ENCODE assay signal across 8 cellular contexts in the genomic region with DNA sequence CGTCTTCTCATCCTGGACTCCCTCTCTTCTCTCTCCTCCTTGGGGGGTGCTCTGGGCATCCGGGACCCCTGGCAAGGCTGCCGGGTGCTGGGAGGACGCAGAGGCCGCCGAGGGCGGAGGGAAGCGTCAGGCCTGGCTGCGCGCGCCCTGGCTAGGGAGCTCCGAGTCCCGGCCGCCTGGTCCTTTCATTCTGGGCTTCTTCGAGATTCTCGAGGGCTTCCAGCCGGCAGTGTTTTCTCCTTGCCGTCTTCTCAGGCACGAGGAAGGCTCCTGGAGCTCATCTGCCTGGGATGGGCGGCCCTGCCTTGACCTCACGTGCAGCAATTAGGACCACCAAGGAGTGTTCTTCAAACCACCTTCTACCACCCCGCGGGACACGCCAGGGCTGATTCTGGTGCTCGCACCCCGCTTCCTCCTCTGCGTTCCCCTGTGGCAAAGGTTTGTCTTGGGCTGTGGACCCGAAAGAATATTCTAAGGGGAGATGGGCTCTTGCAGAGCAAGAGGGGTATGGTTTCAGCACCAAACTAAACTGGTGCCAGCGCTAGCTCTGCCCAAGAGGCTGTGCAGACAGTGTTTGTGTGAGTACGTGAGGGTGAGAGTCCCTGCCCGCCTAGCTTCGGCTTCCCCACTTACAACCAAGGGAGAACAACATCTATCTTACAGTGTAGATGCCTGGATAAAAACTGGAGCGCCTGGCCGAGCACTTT. TPM values are rescaled to one million over a fixed set of nuclear protein-coding genes. Genes with fewer than 3 reads are reported as not detected.
A peak's percentile ranks its signal among the peaks of the same experiment; 100 is the strongest.
DNase-seq lines count a peak whose midpoint lies in the region; ATAC-seq and TF ChIP-seq lines count a peak whose summit lies in the region.

No MANE protein-coding gene starts in this region.

- peak in 1 of 2 experiments; percentile 32 for DNase-seq in Caco-2
- no peak for DNase-seq in activated CD4-positive, alpha-beta memory T cell treated with anti-CD3 and anti-CD28 coated beads for 36 hours
- no peak for DNase-seq in heart right ventricle
- no peak for DNase-seq in retinal pigment epithelial cell (ENCODE audit: low read depth)
- no peak for DNase-seq in GM20000 (ENCODE audit: low spot score)
- no peak for DNase-seq in SIG-M5 (lab: John Stamatoyannopoulos, UW)

- ATAC-seq in HG02588 (IDR thresholded peaks at IDR 0.05; ENCODE audit: unreplicated experiment) = peak; percentile 2
- ATAC-seq in heart right ventricle = peak in 6 of 8 donors; percentile 23 to 48 (median 38)
- no peak for ATAC-seq in HG03135 (IDR thresholded peaks at IDR 0.05; ENCODE audit: unreplicated experiment)

- H3K27me3 ChIP-seq in Caco-2 (replicated peaks; ENCODE audit: control insufficient read depth, insufficient read depth, low read length) (peaks cover 3% of the 10 kb centered on the region; the same call in 1 of the 2 replicates), heart right ventricle (no peaks in the 10 kb centered on the region)

- H3K4me1 Mint-ChIP-seq in Caco-2 (ENCODE audit: low read depth, unreplicated experiment) = peaks cover 7% of the 10 kb centered on the region
- peaks cover 73% of the 10 kb centered on the region for H3K4me1 Mint-ChIP-seq in activated CD4-positive, alpha-beta memory T cell treated with anti-CD3 and anti-CD28 coated beads for 36 hours (ENCODE audit: low read depth)

- POLR2A ChIA-PET in Caco-2 (lab: Charles Lee) = interaction anchor here (1.1 kb wide), 1 partner anchor 27 kb away, joined by 3 read pairs; no protein-coding TSS in a partner anchor
- POLR2A ChIA-PET in activated CD4-positive, alpha-beta memory T cell treated with anti-CD3 and anti-CD28 coated beads for 36 hours (lab: Charles Lee) = interaction anchor here (1.2 to 1.9 kb wide), 2 partner anchors 32 to 62 kb away, joined by 3 to 6 read pairs; no protein-coding TSS in a partner anchor

- H3K9me3 ChIP-seq in Caco-2 = no peaks in the 10 kb centered on the region
- no peaks in the 10 kb centered on the region for H3K9me3 ChIP-seq in heart right ventricle

- H3K27me3 Mint-ChIP-seq in Caco-2 (ENCODE audit: insufficient read depth, unreplicated experiment) = peaks cover 12% of the 10 kb centered on the region
- no peaks in the 10 kb centered on the region for H3K27me3 Mint-ChIP-seq in activated CD4-positive, alpha-beta memory T cell treated with anti-CD3 and anti-CD28 coated beads for 36 hours

- H3K36me3 ChIP-seq in Caco-2 (ENCODE audit: control insufficient read depth, insufficient read depth, low read length) = no peaks in the 10 kb centered on the region
- H3K36me3 ChIP-seq in heart right ventricle = peaks cover 0 to 15% (median 0%) of the 10 kb centered on the region in 9 donors

- H3K4me3 ChIP-seq in Caco-2 (ENCODE audit: low read depth, low read length) = peak overlapping the region; percentile 60
- H3K4me3 ChIP-seq in heart right ventricle = peak overlapping the region; percentile 29 to 82 (median 64)
- peak overlapping the region; percentile 63 for H3K4me3 ChIP-seq in retinal pigment epithelial cell (ENCODE audit: low read length)

- H3K4me3 Mint-ChIP-seq in Caco-2 (ENCODE audit: unreplicated experiment) = peak overlapping the region; percentile 78
- H3K4me3 Mint-ChIP-seq in activated CD4-positive, alpha-beta memory T cell treated with anti-CD3 and anti-CD28 coated beads for 36 hours = peak overlapping the region; percentile 64

- CTCF ChIA-PET in Caco-2 (lab: Charles Lee) = interaction anchor here (0.6 to 1.2 kb wide), 4 partner anchors 13 to 946 kb away, joined by 3 to 6 read pairs (median 3); no protein-coding TSS in a partner anchor
- CTCF ChIA-PET in activated CD4-positive, alpha-beta memory T cell treated with anti-CD3 and anti-CD28 coated beads for 36 hours (lab: Charles Lee) = interaction anchor here (1.3 to 3.0 kb wide), 7 partner anchors 28 to 100 kb away, joined by 3 to 19 read pairs (median 6); a partner anchor contains a TSS

- WGBS in heart right ventricle, 2 donors = 4 to 5% methylated on average over 34 of the region's 34 CpGs

- H3K36me3 Mint-ChIP-seq in Caco-2 (ENCODE audit: insufficient read depth, unreplicated experiment) = no peaks in the 10 kb centered on the region
- peaks cover 15% of the 10 kb centered on the region for H3K36me3 Mint-ChIP-seq in activated CD4-positive, alpha-beta memory T cell treated with anti-CD3 and anti-CD28 coated beads for 36 hours

- no peaks in the 10 kb centered on the region for H3K9me3 Mint-ChIP-seq in Caco-2 (ENCODE audit: unreplicated experiment)
- H3K9me3 Mint-ChIP-seq in activated CD4-positive, alpha-beta memory T cell treated with anti-CD3 and anti-CD28 coated beads for 36 hours = no peaks in the 10 kb centered on the region

- no peak overlapping the region for H3K27ac Mint-ChIP-seq in Caco-2 (ENCODE audit: unreplicated experiment)
- H3K27ac Mint-ChIP-seq in activated CD4-positive, alpha-beta memory T cell treated with anti-CD3 and anti-CD28 coated beads for 36 hours = peak overlapping the region; percentile 71

- H3K27ac ChIP-seq in heart right ventricle = peak overlapping the region in 3 of 10 donors; percentile 1 to 62 (median 25)

- BruUV-seq in Caco-2 (replicated peaks; lab: Mats Ljungman, UMichigan) = no TSS peak

- no peak for TF ChIP-seq CTCF in Caco-2 (IDR thresholded peaks at IDR 0.05; ENCODE audit: insufficient read depth in 1 of 2, low read depth in 1 of 2, low read length in 1 of 2, severe bottlenecking in 1 of 2, unreplicated experiment in 1 of 2)
- no peak for TF ChIP-seq CTCF in heart right ventricle (IDR thresholded peaks at IDR 0.05)
- TF ChIP-seq CTCF in retinal pigment epithelial cell (conservative IDR thresholded peaks at IDR 0.05; ENCODE audit: low read depth, low read length) = no peak
- TF ChIP-seq CTCF in GM20000 (IDR thresholded peaks at IDR 0.05; ENCODE audit: extremely low read depth, missing control alignments) = no peak

- intact Hi-C loops in Caco-2 (cut with micrococcal nuclease; ENCODE audit: unreplicated experiment) = no loop called here
- intact Hi-C loops in activated CD4-positive, alpha-beta memory T cell treated with anti-CD3 and anti-CD28 coated beads for 36 hours (cut with micrococcal nuclease) = loop anchor here (2.0 kb wide), 3 partner anchors 17 to 33 kb away; no protein-coding TSS in a partner anchor
- intact Hi-C loops in heart right ventricle (cut with DNase I) = loop anchor here in 1 of 10 donors (10.0 kb wide), 1 partner anchor 63 kb away; no protein-coding TSS in a partner anchor

- H3K4me1 ChIP-seq in Caco-2 = peaks cover 12% of the 10 kb centered on the region; the same call in 1 of the 2 replicates
- H3K4me1 ChIP-seq in heart right ventricle = peaks cover 5 to 73% (median 35%) of the 10 kb centered on the region in 9 donors

RNA-seq across cellular contexts. Expression of a gene that starts 36.5 kb away (rescaled TPM):
- 0.46 and 0.77 TPM in 2 replicates for total RNA-seq in Caco-2 (2022)
- total RNA-seq in activated CD4-positive, alpha-beta memory T cell treated with anti-CD3 and anti-CD28 coated beads for 36 hours = 100 to 1,000 TPM; 129 to 138 TPM
- 10 to 100 TPM in 1 of 10 donors, 1 to 10 TPM in 9; 1.9 to 12.1 (median 3.0) TPM for total RNA-seq in heart right ventricle
- polyA plus RNA-seq in heart right ventricle = 1 to 10 TPM; 1.0 to 2.7 TPM

Comparison
In these comparisons a context has a peak if more than half of its experiments do, and no peak if none do; other contexts are left out.
1. RNA of a gene that starts 36.5 kb away (total RNA-seq): 129 to 138 TPM in activated CD4-positive, alpha-beta memory T cell treated with anti-CD3 and anti-CD28 coated beads for 36 hours; 1.9 to 12.1 TPM in heart right ventricle and 0.46 to 0.77 TPM in Caco-2; every median in the first group is over 4 times any median in the second.
2. Peak in every context shown above with its lines, with median percentiles within 50 percentile points of each other: H3K4me3 ChIP-seq.